1 cellular context compared by ENCODE assay signal in the genomic region with DNA sequence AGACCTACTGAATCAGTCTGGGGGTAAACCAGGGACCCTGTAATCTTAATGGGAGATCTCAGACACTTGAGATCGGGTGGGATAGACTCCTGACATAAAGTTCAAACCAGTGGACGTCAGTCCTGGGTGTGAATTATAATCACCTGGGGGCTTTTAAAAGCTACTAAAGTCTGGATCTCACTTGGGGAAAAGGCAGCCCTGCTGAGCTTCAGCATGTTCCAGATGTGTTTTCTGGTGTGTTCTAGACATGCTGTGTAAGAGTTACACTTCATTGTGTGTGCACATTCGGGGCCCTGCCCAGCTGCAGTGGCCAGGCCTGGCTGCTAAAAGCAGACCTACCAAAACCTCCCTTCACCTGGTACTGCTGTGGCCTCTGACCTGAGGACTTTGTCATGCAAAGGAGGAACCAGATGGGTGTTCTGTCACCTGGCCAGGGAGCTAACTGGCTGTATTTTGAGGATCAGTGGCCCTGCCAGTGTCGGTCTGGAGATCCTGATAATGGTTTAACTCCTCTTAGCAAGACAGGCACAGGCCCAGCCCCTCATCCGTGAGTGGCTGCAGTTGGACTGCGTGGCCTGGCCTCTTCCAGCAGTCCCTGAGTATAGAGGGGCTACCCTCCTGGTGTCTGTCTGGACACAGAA.
TF ChIP-seq lines count a peak whose summit lies in the region.

No MANE protein-coding gene starts in this region.

TF ChIP-seq in HCT116, 20 proteins besides CTCF, POLR2A, EP300 and RAD21:
- TF ChIP-seq, protein P1, sequence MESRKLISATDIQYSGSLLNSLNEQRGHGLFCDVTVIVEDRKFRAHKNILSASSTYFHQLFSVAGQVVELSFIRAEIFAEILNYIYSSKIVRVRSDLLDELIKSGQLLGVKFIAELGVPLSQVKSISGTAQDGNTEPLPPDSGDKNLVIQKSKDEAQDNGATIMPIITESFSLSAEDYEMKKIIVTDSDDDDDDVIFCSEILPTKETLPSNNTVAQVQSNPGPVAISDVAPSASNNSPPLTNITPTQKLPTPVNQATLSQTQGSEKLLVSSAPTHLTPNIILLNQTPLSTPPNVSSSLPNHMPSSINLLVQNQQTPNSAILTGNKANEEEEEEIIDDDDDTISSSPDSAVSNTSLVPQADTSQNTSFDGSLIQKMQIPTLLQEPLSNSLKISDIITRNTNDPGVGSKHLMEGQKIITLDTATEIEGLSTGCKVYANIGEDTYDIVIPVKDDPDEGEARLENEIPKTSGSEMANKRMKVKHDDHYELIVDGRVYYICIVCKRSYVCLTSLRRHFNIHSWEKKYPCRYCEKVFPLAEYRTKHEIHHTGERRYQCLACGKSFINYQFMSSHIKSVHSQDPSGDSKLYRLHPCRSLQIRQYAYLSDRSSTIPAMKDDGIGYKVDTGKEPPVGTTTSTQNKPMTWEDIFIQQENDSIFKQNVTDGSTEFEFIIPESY (IDR thresholded peaks at IDR 0.05; ENCODE audit: extremely low read depth, insufficient replicate concordance, low read length), result no peak
- TF ChIP-seq POLR2AphosphoS5 (IDR thresholded peaks at IDR 0.05; ENCODE audit: low read depth, low read length) (0 out of 2 replicates have a peak, but pooled peaks have one; percentile 10), ZFX (IDR thresholded peaks at IDR 0.05) (no peak)
